8 cellular contexts compared by ENCODE assay signal in genomic region chr15:68054658-68055223, GRCh38. TPM values are rescaled to one million over a fixed set of nuclear protein-coding genes. Genes with fewer than 3 reads are reported as not detected.
DNase-seq lines count a peak whose midpoint lies in the region; ATAC-seq and TF ChIP-seq lines count a peak whose summit lies in the region.

No MANE protein-coding gene starts in this region.

- peak; percentile 24 for ATAC-seq in HG03064 (IDR thresholded peaks at IDR 0.05; ENCODE audit: low read depth, unreplicated experiment)

- H3K4me1 Mint-ChIP-seq in nephron progenitor cell: peaks cover 40% of the 10 kb centered on the region
- H3K4me1 Mint-ChIP-seq in type B pancreatic cell (ENCODE audit: unreplicated experiment): peaks cover 36% of the 10 kb centered on the region

- TF ChIP-seq CTCF in fibroblast of pulmonary artery (IDR thresholded peaks at IDR 0.05; ENCODE audit: low read length, missing control alignments): no peak
- no peak for TF ChIP-seq CTCF in nephron progenitor cell (IDR thresholded peaks at IDR 0.05)
- no peak for TF ChIP-seq CTCF in type B pancreatic cell (conservative IDR thresholded peaks at IDR 0.05)

- H3K9me3 Mint-ChIP-seq in nephron progenitor cell (no peaks in the 10 kb centered on the region), type B pancreatic cell (no peaks in the 10 kb centered on the region)

- peak overlapping the region; percentile 96 for H3K4me3 Mint-ChIP-seq in nephron progenitor cell
- H3K4me3 Mint-ChIP-seq in type B pancreatic cell: peak overlapping the region; percentile 100

- peak; percentile 5 for DNase-seq in DMS79 (lab: John Stamatoyannopoulos, UW)
- no peak for DNase-seq in DMS79 treated with DMSO at 0.1 percent for 48 hours (lab: John Stamatoyannopoulos, UW)
- DNase-seq in NOMO-1 (lab: John Stamatoyannopoulos, UW; ENCODE audit: unreplicated experiment in 2 of 2): peak; percentile 44 to 50
- peak; percentile 23 for DNase-seq in activated T-helper 1 cell treated with Interleukin-2 at 50 U/mL for 16 hours (ENCODE audit: low read depth)
- DNase-seq in fibroblast of pulmonary artery (ENCODE audit: low read depth): no peak
- DNase-seq in nephron progenitor cell: peak; percentile 90
- DNase-seq in type B pancreatic cell (ENCODE audit: extremely low spot score, unreplicated experiment): peak; percentile 83

- peak overlapping the region; percentile 90 for H3K4me3 ChIP-seq in fibroblast of pulmonary artery (replicated peaks; ENCODE audit: low read depth, low read length)

- H3K27ac Mint-ChIP-seq in nephron progenitor cell (peak overlapping the region; percentile 92), type B pancreatic cell (peak overlapping the region; percentile 97)

- peaks cover 4% of the 10 kb centered on the region for H3K27me3 Mint-ChIP-seq in nephron progenitor cell (ENCODE audit: low read depth, poor library complexity)
- H3K27me3 Mint-ChIP-seq in type B pancreatic cell: no peaks in the 10 kb centered on the region

- H3K36me3 Mint-ChIP-seq in nephron progenitor cell (ENCODE audit: low read depth) (peaks cover 12% of the 10 kb centered on the region), type B pancreatic cell (peaks cover 4% of the 10 kb centered on the region)

RNA-seq across cellular contexts. Expression of gene PIAS1, which starts 0.6 kb away (rescaled TPM):
- 56.2 and 67.2 TPM in 2 replicates for total RNA-seq in type B pancreatic cell (ENCODE audit: low replicate concordance)

Comparison
In these comparisons a context has a peak if more than half of its experiments do, and no peak if none do; other contexts are left out.
1. DNase-seq: peak in DMS79 (single experiment), NOMO-1 (2 of 2), activated T-helper 1 cell treated with Interleukin-2 at 50 U/mL for 16 hours (single experiment), nephron progenitor cell (single experiment) and type B pancreatic cell (single experiment); none in DMS79 treated with DMSO at 0.1 percent for 48 hours (single experiment) and fibroblast of pulmonary artery (single experiment).